In genomic region chr9:1421436-1421835, GRCh38 we compare ENCODE assay signal across 23 cellular contexts.
DNase-seq lines count a peak whose midpoint lies in the region; ATAC-seq, FAIRE-seq and TF ChIP-seq lines count a peak whose summit lies in the region.
"Had no signal": no experiment of that assay in that cellular context is flagged by ENCODE, and none has a peak within 500 bp of the region (broad histone marks: within the 10 kb centered on the region; RNA-seq: fewer than 3 reads in every experiment).

No MANE protein-coding gene starts in this region.

- H3K36me3 Mint-ChIP-seq in naive thymus-derived CD8-positive, alpha-beta T cell, result no peaks in the 10 kb centered on the region
- H3K36me3 Mint-ChIP-seq in CD4-positive, alpha-beta T cell (ENCODE audit: low read depth), result no peaks in the 10 kb centered on the region
- H3K36me3 Mint-ChIP-seq: CD4-positive, CD25-positive, alpha-beta regulatory T cell; CD8-positive, alpha-beta memory T cell had no signal

- WGBS in trophoblast cell (ENCODE audit: extremely low coverage, insufficient coverage, insufficient read length), result no CpG with 5 or more reads among the region's 4 CpGs

- no peak for TF ChIP-seq CTCF in PC-3 (conservative IDR thresholded peaks at IDR 0.05; ENCODE audit: low read depth, low read length)
- TF ChIP-seq CTCF in bronchial epithelial cell (IDR thresholded peaks at IDR 0.05; ENCODE audit: insufficient read depth, low read length, severe bottlenecking), result no peak
- TF ChIP-seq CTCF in CD4-positive, alpha-beta T cell (IDR thresholded peaks at IDR 0.05), result no peak

- H3K23ac ChIP-seq in trophoblast cell (ENCODE audit: low read length), result no peak overlapping the region

- no peak overlapping the region for H3K4me2 ChIP-seq in PC-3 (ENCODE audit: low read length)
- H3K4me2 ChIP-seq in trophoblast cell (ENCODE audit: low read length), result no peak overlapping the region
- H3K4me2 ChIP-seq: BLaER1 had no signal

- CTCF ChIA-PET in PC-3 (lab: Charles Lee), result no interaction called here
- CTCF ChIA-PET in CD4-positive, alpha-beta T cell (lab: Charles Lee), result no interaction called here

- no peak overlapping the region for H3K4ac ChIP-seq in trophoblast cell (ENCODE audit: low read depth, low read length)

- FAIRE-seq in bronchial epithelial cell (lab: Jason Lieb, UNC) (peak; percentile 79), H54 (lab: Jason Lieb, UNC) (no peak)
- FAIRE-seq: A204.1, D721Med, GM12891, GM18507 had no signal

- no peaks in the 10 kb centered on the region for H3K79me1 ChIP-seq in trophoblast cell (ENCODE audit: low read length)

- no peak for TF ChIP-seq POLR2A in H54 (IDR thresholded peaks at IDR 0.05; ENCODE audit: low read depth, low read length)

- H3K9ac ChIP-seq in PC-3 (ENCODE audit: low read length), result no peak overlapping the region
- no peak overlapping the region for H3K9ac ChIP-seq in trophoblast cell (ENCODE audit: low read length)
- H3K9ac ChIP-seq: BLaER1 had no signal

- H4K8ac ChIP-seq in trophoblast cell (ENCODE audit: low read depth, low read length), result no peak overlapping the region

- H2BK120ac ChIP-seq in trophoblast cell (ENCODE audit: insufficient read depth, low read length, poor library complexity), result no peak overlapping the region

- no peak overlapping the region for H3K14ac ChIP-seq in trophoblast cell (ENCODE audit: low read length)

- POLR2A ChIA-PET in PC-3 (lab: Charles Lee; ENCODE audit: unreplicated experiment), result no interaction called here
- POLR2A ChIA-PET in naive thymus-derived CD8-positive, alpha-beta T cell (lab: Charles Lee), result no interaction called here
- POLR2A ChIA-PET in CD4-positive, alpha-beta T cell (lab: Charles Lee), result no interaction called here

- intact Hi-C loops in PC-3 (cut with micrococcal nuclease), result no loop called here
- intact Hi-C loops in left ventricle myocardium superior (cut with micrococcal nuclease), result no loop called here
- intact Hi-C loops in CD4-positive, alpha-beta T cell (cut with DNase I, micrococcal nuclease), result no loop called here

- BruUV-seq in PC-3 (replicated peaks; lab: Mats Ljungman, UMichigan), result no TSS peak

- H3K27me3 ChIP-seq in PC-3 (ENCODE audit: low read length), result no peaks in the 10 kb centered on the region
- H3K27me3 ChIP-seq in bronchial epithelial cell (ENCODE audit: control insufficient read depth, insufficient read depth, low read length), result no peaks in the 10 kb centered on the region
- H3K27me3 ChIP-seq in trophoblast cell (ENCODE audit: insufficient read depth, low read length), result no peaks in the 10 kb centered on the region
- H3K27me3 ChIP-seq in CD4-positive, alpha-beta T cell (ENCODE audit: control insufficient read depth, insufficient read depth, low read length), result no peaks in the 10 kb centered on the region
- H3K27me3 ChIP-seq: BLaER1 had no signal

- no peaks in the 10 kb centered on the region for H3K27me3 Mint-ChIP-seq in naive thymus-derived CD8-positive, alpha-beta T cell
- H3K27me3 Mint-ChIP-seq in CD4-positive, alpha-beta T cell, result no peaks in the 10 kb centered on the region
- H3K27me3 Mint-ChIP-seq: B cell; CD4-positive, CD25-positive, alpha-beta regulatory T cell; CD8-positive, alpha-beta memory T cell had no signal

- no peak overlapping the region for H3K27ac Mint-ChIP-seq in naive thymus-derived CD8-positive, alpha-beta T cell
- H3K27ac Mint-ChIP-seq in CD4-positive, alpha-beta T cell, result no peak overlapping the region
- H3K27ac Mint-ChIP-seq: B cell; CD8-positive, alpha-beta memory T cell had no signal

- DNase-seq in PC-3 (peak; percentile 59), bronchial epithelial cell (ENCODE audit: low read depth) (peak; percentile 50), trophoblast cell (peak; percentile 5 to 17), H54 (ENCODE audit: insufficient read length, low spot score) (no peak), left ventricle myocardium superior (no peak)
- DNase-seq in naive thymus-derived CD8-positive, alpha-beta T cell, result no peak
- no peak for DNase-seq in CD4-positive, alpha-beta T cell
- DNase-seq: CD4-positive, CD25-positive, alpha-beta regulatory T cell; CD8-positive, alpha-beta memory T cell; DMS 273 treated with DMSO at 0.1 percent for 48 hours; DMS79; EL; GDM1; GOT3; H7; HCEC 1CT had no signal

- no peaks in the 10 kb centered on the region for H3K9me3 ChIP-seq in PC-3 (ENCODE audit: low read length)
- H3K9me3 ChIP-seq in trophoblast cell (ENCODE audit: insufficient read depth, low read depth, low read length), result no peaks in the 10 kb centered on the region
- no peaks in the 10 kb centered on the region for H3K9me3 ChIP-seq in CD4-positive, alpha-beta T cell (ENCODE audit: control insufficient read depth, low read length)

- H3K9me2 ChIP-seq in PC-3 (replicated peaks; ENCODE audit: low read length), result no peaks in the 10 kb centered on the region

- H3K79me2 ChIP-seq in PC-3 (ENCODE audit: low read length) (no peaks in the 10 kb centered on the region), trophoblast cell (ENCODE audit: control insufficient read depth, insufficient read depth, low read length, poor library complexity) (no peaks in the 10 kb centered on the region)

- no peaks in the 10 kb centered on the region for H3F3A ChIP-seq in PC-3 (ENCODE audit: low read length, unreplicated experiment)

- no peak overlapping the region for H4K91ac ChIP-seq in trophoblast cell (ENCODE audit: low read depth, low read length)

- no peak overlapping the region for H2BK5ac ChIP-seq in trophoblast cell (ENCODE audit: low read depth, low read length, poor library complexity)

- peaks cover 0 to 9% (median 0%) of the 10 kb centered on the region in 9 donors for H3K9me3 Mint-ChIP-seq in naive thymus-derived CD8-positive, alpha-beta T cell
- peaks cover 2% of the 10 kb centered on the region for H3K9me3 Mint-ChIP-seq in CD4-positive, alpha-beta T cell

- H2BK12ac ChIP-seq in trophoblast cell (ENCODE audit: low read length), result no peak overlapping the region

- no peaks in the 10 kb centered on the region for H3K4me1 Mint-ChIP-seq in naive thymus-derived CD8-positive, alpha-beta T cell
- no peaks in the 10 kb centered on the region for H3K4me1 Mint-ChIP-seq in CD4-positive, alpha-beta T cell (ENCODE audit: low read depth)
- H3K4me1 Mint-ChIP-seq: B cell; CD4-positive, CD25-positive, alpha-beta regulatory T cell; CD8-positive, alpha-beta memory T cell had no signal

- H4K12ac ChIP-seq in trophoblast cell (ENCODE audit: low read depth, low read length), result no peak overlapping the region

- no peak overlapping the region for H3K4me3 Mint-ChIP-seq in naive thymus-derived CD8-positive, alpha-beta T cell
- H3K4me3 Mint-ChIP-seq in CD4-positive, alpha-beta T cell, result no peak overlapping the region
- H3K4me3 Mint-ChIP-seq: B cell; CD4-positive, CD25-positive, alpha-beta regulatory T cell; CD8-positive, alpha-beta memory T cell had no signal

- H2AFZ ChIP-seq in PC-3 (ENCODE audit: low read length), result no peak overlapping the region
- H2AFZ ChIP-seq in trophoblast cell (ENCODE audit: insufficient read depth, low read length, poor library complexity), result no peak overlapping the region

- H3K4me3 ChIP-seq in PC-3 (ENCODE audit: low read length) (no peak overlapping the region), bronchial epithelial cell (ENCODE audit: low read depth, low read length) (no peak overlapping the region), trophoblast cell (ENCODE audit: low read depth, low read length) (no peak overlapping the region)
- H3K4me3 ChIP-seq: BLaER1 had no signal

- no peak overlapping the region for H2AK5ac ChIP-seq in trophoblast cell (ENCODE audit: low read length)

- no peak overlapping the region for H3K27ac ChIP-seq in PC-3 (ENCODE audit: low read length)
- H3K27ac ChIP-seq in trophoblast cell (ENCODE audit: low read depth, low read length), result no peak overlapping the region
- no peak overlapping the region for H3K27ac ChIP-seq in CD4-positive, alpha-beta T cell (ENCODE audit: low read depth, low read length)
- H3K27ac ChIP-seq: BLaER1, C4-2B had no signal

- ATAC-seq in PC-3, result no peak
- no peak for ATAC-seq in naive thymus-derived CD8-positive, alpha-beta T cell
- ATAC-seq in left ventricle myocardium superior, result no peak
- ATAC-seq in CD4-positive, alpha-beta T cell (ENCODE audit: poor library complexity), result no peak

- H3K4me1 ChIP-seq in PC-3 (ENCODE audit: insufficient read depth, low read length) (no peaks in the 10 kb centered on the region), trophoblast cell (ENCODE audit: control insufficient read depth in 1 of 2, insufficient read depth in 2 of 2, low read length in 2 of 2) (no peaks in the 10 kb centered on the region)
- H3K4me1 ChIP-seq: BLaER1 had no signal

- H3K36me3 ChIP-seq in PC-3 (ENCODE audit: low read depth, low read length), result no peaks in the 10 kb centered on the region
- H3K36me3 ChIP-seq in bronchial epithelial cell (ENCODE audit: control insufficient read depth, insufficient read depth, low read length), result no peaks in the 10 kb centered on the region
- no peaks in the 10 kb centered on the region for H3K36me3 ChIP-seq in trophoblast cell (ENCODE audit: control insufficient read depth in 1 of 2, insufficient read depth in 2 of 2, low read length in 2 of 2)
- H3K36me3 ChIP-seq: BLaER1 had no signal

- H3K18ac ChIP-seq in trophoblast cell (ENCODE audit: low read length), result no peak overlapping the region

- H4K20me1 ChIP-seq in PC-3 (ENCODE audit: low read length), result no peaks in the 10 kb centered on the region
- H4K20me1 ChIP-seq: BLaER1 had no signal

Comparison
In these comparisons a context has a peak if more than half of its experiments do, and no peak if none do; other contexts are left out.
1. DNase-seq: peak in PC-3 (single experiment), bronchial epithelial cell (single experiment) and trophoblast cell (2 of 2); none in naive thymus-derived CD8-positive, alpha-beta T cell (0 of 10), H54 (single experiment), left ventricle myocardium superior (single experiment) and CD4-positive, alpha-beta T cell (0 of 10).